Comparison of ENCODE assay signal across 1 cellular context in the genomic region with DNA sequence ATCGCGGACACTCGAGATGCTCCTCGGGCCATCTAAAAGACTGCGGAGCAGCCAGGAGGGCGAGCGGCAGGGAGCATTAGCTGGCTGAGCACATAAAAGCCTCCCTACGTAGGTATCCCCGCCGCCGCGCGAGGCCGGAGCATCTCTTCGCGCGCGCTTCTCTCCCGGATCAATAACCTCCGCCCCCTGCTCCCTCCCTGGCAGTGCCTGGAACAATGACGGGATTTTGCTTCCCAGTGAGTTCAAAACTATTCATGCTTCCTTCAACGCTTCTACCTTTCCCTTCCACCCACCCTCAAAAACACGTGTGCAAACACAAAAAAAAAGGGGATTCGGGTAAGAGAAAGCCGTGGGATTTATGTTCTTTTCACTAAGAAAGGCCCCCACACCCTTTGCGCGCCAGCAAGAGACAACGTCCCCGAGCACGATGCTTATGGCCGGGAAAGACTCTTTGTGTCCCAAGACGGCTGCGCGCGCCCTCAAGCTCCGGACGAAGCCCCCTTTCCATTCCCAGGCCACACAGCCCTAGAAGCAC.
A peak's percentile ranks its signal among the peaks of the same experiment; 100 is the strongest.
TF ChIP-seq lines count a peak whose summit lies in the region.

No MANE protein-coding gene starts in this region.

TF ChIP-seq in HEK293, 187 proteins besides CTCF, POLR2A, EP300 and RAD21 (continued from another document and continues in another):
- TF ChIP-seq, protein P1, sequence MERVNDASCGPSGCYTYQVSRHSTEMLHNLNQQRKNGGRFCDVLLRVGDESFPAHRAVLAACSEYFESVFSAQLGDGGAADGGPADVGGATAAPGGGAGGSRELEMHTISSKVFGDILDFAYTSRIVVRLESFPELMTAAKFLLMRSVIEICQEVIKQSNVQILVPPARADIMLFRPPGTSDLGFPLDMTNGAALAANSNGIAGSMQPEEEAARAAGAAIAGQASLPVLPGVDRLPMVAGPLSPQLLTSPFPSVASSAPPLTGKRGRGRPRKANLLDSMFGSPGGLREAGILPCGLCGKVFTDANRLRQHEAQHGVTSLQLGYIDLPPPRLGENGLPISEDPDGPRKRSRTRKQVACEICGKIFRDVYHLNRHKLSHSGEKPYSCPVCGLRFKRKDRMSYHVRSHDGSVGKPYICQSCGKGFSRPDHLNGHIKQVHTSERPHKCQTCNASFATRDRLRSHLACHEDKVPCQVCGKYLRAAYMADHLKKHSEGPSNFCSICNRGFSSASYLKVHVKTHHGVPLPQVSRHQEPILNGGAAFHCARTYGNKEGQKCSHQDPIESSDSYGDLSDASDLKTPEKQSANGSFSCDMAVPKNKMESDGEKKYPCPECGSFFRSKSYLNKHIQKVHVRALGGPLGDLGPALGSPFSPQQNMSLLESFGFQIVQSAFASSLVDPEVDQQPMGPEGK (tag by site-specific recombination; IDR thresholded peaks at IDR 0.05) = peak; percentile 65; the same call in 1 of the 2 replicates
- TF ChIP-seq, protein P2, sequence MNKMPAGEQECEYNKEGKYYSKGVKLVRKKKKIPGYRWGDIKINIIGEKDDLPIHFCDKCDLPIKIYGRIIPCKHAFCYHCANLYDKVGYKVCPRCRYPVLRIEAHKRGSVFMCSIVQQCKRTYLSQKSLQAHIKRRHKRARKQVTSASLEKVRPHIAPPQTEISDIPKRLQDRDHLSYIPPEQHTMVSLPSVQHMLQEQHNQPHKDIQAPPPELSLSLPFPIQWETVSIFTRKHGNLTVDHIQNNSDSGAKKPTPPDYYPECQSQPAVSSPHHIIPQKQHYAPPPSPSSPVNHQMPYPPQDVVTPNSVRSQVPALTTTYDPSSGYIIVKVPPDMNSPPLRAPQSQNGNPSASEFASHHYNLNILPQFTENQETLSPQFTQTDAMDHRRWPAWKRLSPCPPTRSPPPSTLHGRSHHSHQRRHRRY (tag by site-specific recombination; IDR thresholded peaks at IDR 0.05) = no peak
- TF ChIP-seq, protein P3, sequence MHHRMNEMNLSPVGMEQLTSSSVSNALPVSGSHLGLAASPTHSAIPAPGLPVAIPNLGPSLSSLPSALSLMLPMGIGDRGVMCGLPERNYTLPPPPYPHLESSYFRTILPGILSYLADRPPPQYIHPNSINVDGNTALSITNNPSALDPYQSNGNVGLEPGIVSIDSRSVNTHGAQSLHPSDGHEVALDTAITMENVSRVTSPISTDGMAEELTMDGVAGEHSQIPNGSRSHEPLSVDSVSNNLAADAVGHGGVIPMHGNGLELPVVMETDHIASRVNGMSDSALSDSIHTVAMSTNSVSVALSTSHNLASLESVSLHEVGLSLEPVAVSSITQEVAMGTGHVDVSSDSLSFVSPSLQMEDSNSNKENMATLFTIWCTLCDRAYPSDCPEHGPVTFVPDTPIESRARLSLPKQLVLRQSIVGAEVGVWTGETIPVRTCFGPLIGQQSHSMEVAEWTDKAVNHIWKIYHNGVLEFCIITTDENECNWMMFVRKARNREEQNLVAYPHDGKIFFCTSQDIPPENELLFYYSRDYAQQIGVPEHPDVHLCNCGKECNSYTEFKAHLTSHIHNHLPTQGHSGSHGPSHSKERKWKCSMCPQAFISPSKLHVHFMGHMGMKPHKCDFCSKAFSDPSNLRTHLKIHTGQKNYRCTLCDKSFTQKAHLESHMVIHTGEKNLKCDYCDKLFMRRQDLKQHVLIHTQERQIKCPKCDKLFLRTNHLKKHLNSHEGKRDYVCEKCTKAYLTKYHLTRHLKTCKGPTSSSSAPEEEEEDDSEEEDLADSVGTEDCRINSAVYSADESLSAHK (tag by site-specific recombination; IDR thresholded peaks at IDR 0.05) = no peak
- TF ChIP-seq ZNF558 (tag by site-specific recombination; IDR thresholded peaks at IDR 0.05) = no peak
- TF ChIP-seq, protein P4, sequence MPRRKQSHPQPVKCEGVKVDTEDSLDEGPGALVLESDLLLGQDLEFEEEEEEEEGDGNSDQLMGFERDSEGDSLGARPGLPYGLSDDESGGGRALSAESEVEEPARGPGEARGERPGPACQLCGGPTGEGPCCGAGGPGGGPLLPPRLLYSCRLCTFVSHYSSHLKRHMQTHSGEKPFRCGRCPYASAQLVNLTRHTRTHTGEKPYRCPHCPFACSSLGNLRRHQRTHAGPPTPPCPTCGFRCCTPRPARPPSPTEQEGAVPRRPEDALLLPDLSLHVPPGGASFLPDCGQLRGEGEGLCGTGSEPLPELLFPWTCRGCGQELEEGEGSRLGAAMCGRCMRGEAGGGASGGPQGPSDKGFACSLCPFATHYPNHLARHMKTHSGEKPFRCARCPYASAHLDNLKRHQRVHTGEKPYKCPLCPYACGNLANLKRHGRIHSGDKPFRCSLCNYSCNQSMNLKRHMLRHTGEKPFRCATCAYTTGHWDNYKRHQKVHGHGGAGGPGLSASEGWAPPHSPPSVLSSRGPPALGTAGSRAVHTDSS (tag by site-specific recombination; IDR thresholded peaks at IDR 0.05) = no peak
- peak; percentile 90; the same call in 1 of the 2 replicates for TF ChIP-seq MYNN (tag by site-specific recombination; IDR thresholded peaks at IDR 0.05; ENCODE audit: borderline replicate concordance)
- 0 out of 2 replicates have a peak, but pooled peaks have one; percentile 2 for TF ChIP-seq YY1 (tag by site-specific recombination; IDR thresholded peaks at IDR 0.05)
- TF ChIP-seq, protein P5, sequence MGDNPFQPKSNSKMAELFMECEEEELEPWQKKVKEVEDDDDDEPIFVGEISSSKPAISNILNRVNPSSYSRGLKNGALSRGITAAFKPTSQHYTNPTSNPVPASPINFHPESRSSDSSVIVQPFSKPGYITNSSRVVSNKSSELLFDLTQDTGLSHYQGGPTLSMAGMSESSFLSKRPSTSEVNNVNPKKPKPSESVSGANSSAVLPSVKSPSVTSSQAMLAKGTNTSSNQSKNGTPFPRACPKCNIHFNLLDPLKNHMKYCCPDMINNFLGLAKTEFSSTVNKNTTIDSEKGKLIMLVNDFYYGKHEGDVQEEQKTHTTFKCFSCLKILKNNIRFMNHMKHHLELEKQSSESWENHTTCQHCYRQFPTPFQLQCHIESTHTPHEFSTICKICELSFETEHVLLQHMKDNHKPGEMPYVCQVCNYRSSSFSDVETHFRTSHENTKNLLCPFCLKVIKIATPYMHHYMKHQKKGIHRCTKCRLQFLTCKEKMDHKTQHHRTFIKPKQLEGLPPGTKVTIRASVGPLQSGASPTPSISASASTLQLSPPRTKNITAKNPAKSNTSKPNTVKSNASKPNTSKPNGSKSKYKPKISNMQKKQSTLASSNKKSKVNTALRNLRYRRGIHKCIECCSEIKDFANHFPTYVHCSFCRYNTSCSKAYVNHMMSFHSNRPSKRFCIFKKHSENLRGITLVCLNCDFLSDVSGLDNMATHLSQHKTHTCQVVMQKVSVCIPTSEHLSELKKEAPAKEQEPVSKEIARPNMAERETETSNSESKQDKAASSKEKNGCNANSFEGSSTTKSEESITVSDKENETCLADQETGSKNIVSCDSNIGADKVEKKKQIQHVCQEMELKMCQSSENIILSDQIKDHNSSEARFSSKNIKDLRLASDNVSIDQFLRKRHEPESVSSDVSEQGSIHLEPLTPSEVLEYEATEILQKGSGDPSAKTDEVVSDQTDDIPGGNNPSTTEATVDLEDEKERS (tag by site-specific recombination; IDR thresholded peaks at IDR 0.05) = no peak
- no peak for TF ChIP-seq PRDM1 (tag by site-specific recombination; IDR thresholded peaks at IDR 0.05)
- no peak for TF ChIP-seq ZBTB7A (tag by site-specific recombination; IDR thresholded peaks at IDR 0.05; ENCODE audit: low read depth)
- no peak for TF ChIP-seq TRIM28 (IDR thresholded peaks at IDR 0.05; ENCODE audit: borderline replicate concordance, low read length)
- TF ChIP-seq GLI4 (tag by site-specific recombination; IDR thresholded peaks at IDR 0.05) = 0 out of 2 replicates have a peak, but pooled peaks have one; percentile 43
- no peak for TF ChIP-seq ZNF596 (tag by site-specific recombination; IDR thresholded peaks at IDR 0.05)
- peak; percentile 95 for TF ChIP-seq ZNF335 (tag by site-specific recombination; conservative IDR thresholded peaks at IDR 0.05)
- TF ChIP-seq ZNF549 (tag by site-specific recombination; IDR thresholded peaks at IDR 0.05) = no peak
- no peak for TF ChIP-seq ZNF19 (tag by site-specific recombination; IDR thresholded peaks at IDR 0.05; ENCODE audit: low read depth)
- TF ChIP-seq ZNF37A (tag by site-specific recombination; IDR thresholded peaks at IDR 0.05) = no peak
- no peak for TF ChIP-seq GLI2 (tag by site-specific recombination; IDR thresholded peaks at IDR 0.05; ENCODE audit: borderline replicate concordance, low read depth)
- no peak for TF ChIP-seq ZNF133 (tag by site-specific recombination; IDR thresholded peaks at IDR 0.05)
- no peak for TF ChIP-seq ZNF510 (tag by site-specific recombination; IDR thresholded peaks at IDR 0.05; ENCODE audit: insufficient replicate concordance)
- no peak for TF ChIP-seq ZNF169 (tag by site-specific recombination; IDR thresholded peaks at IDR 0.05)
- TF ChIP-seq BCL11B (tag by site-specific recombination; IDR thresholded peaks at IDR 0.05; ENCODE audit: low read depth) = no peak
- TF ChIP-seq KLF1 (tag by site-specific recombination; IDR thresholded peaks at IDR 0.05) = no peak
- TF ChIP-seq ZNF416 (tag by site-specific recombination; IDR thresholded peaks at IDR 0.05) = no peak
- TF ChIP-seq ZNF747 (tag by site-specific recombination; IDR thresholded peaks at IDR 0.05) = no peak
- TF ChIP-seq, protein P6, sequence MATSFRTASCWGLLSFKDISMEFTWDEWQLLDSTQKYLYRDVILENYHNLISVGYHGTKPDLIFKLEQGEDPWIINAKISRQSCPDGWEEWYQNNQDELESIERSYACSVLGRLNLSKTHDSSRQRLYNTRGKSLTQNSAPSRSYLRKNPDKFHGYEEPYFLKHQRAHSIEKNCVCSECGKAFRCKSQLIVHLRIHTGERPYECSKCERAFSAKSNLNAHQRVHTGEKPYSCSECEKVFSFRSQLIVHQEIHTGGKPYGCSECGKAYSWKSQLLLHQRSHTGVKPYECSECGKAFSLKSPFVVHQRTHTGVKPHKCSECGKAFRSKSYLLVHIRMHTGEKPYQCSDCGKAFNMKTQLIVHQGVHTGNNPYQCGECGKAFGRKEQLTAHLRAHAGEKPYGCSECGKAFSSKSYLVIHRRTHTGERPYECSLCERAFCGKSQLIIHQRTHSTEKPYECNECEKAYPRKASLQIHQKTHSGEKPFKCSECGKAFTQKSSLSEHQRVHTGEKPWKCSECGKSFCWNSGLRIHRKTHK (tag by site-specific recombination; IDR thresholded peaks at IDR 0.05) = no peak
- peak; percentile 33; the same call in 1 of the 2 replicates for TF ChIP-seq ZNF146 (tag by site-specific recombination; IDR thresholded peaks at IDR 0.05)
- TF ChIP-seq, protein P7, sequence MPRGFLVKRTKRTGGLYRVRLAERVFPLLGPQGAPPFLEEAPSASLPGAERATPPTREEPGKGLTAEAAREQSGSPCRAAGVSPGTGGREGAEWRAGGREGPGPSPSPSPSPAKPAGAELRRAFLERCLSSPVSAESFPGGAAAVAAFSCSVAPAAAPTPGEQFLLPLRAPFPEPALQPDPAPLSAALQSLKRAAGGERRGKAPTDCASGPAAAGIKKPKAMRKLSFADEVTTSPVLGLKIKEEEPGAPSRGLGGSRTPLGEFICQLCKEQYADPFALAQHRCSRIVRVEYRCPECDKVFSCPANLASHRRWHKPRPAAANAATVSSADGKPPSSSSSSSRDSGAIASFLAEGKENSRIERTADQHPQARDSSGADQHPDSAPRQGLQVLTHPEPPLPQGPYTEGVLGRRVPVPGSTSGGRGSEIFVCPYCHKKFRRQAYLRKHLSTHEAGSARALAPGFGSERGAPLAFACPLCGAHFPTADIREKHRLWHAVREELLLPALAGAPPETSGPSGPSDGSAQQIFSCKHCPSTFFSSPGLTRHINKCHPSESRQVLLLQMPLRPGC (tag by site-specific recombination; IDR thresholded peaks at IDR 0.05) = no peak
- TF ChIP-seq ZNF202 (tag by site-specific recombination; IDR thresholded peaks at IDR 0.05; ENCODE audit: borderline replicate concordance) = no peak
- TF ChIP-seq SALL2 (tag by site-specific recombination; IDR thresholded peaks at IDR 0.05; ENCODE audit: borderline replicate concordance) = no peak
- TF ChIP-seq FEZF1 (tag by site-specific recombination; IDR thresholded peaks at IDR 0.05) = peak; percentile 36
- no peak; the same call in 1 of the 2 replicates for TF ChIP-seq ZBTB8A (tag by site-specific recombination; IDR thresholded peaks at IDR 0.05)
- TF ChIP-seq ZNF529 (tag by site-specific recombination; IDR thresholded peaks at IDR 0.05; ENCODE audit: insufficient replicate concordance) = no peak
- TF ChIP-seq ZNF214 (tag by site-specific recombination; IDR thresholded peaks at IDR 0.05; ENCODE audit: borderline replicate concordance) = no peak
- TF ChIP-seq SCRT1 (tag by site-specific recombination; IDR thresholded peaks at IDR 0.05; ENCODE audit: borderline replicate concordance) = no peak
- TF ChIP-seq ZNF114 (tag by site-specific recombination; IDR thresholded peaks at IDR 0.05) = no peak
- TF ChIP-seq ZNF521 (tag by site-specific recombination; IDR thresholded peaks at IDR 0.05) = no peak
- no peak for TF ChIP-seq ZNF677 (tag by site-specific recombination; IDR thresholded peaks at IDR 0.05)
- no peak for TF ChIP-seq ZNF302 (tag by site-specific recombination; IDR thresholded peaks at IDR 0.05; ENCODE audit: low read depth)
- no peak for TF ChIP-seq KLF10 (tag by site-specific recombination; IDR thresholded peaks at IDR 0.05)
- no peak for TF ChIP-seq ZNF16 (tag by site-specific recombination; IDR thresholded peaks at IDR 0.05; ENCODE audit: low read depth)
- no peak for TF ChIP-seq ZNF121 (tag by site-specific recombination; IDR thresholded peaks at IDR 0.05)
